Comparison of ENCODE assay signal across 9 cellular contexts in genomic region chr16:4324871-4325740, GRCh38. TPM values are rescaled to one million over a fixed set of nuclear protein-coding genes. Genes with fewer than 3 reads are reported as not detected.
DNase-seq lines count a peak whose midpoint lies in the region; ATAC-seq and TF ChIP-seq lines count a peak whose summit lies in the region.
"Had no signal": no experiment of that assay in that cellular context is flagged by ENCODE, and none has a peak within 500 bp of the region (broad histone marks: within the 10 kb centered on the region; RNA-seq: fewer than 3 reads in every experiment).

No MANE protein-coding gene starts in this region.

- H3K9me3 ChIP-seq in duodenal mucosa (ENCODE audit: control insufficient read depth in 1 of 2, low read length in 2 of 2) (no peaks in the 10 kb centered on the region), parathyroid adenoma (ENCODE audit: control insufficient read depth, low read length) (no peaks in the 10 kb centered on the region)

- DNase-seq in CD14-positive monocyte (ENCODE audit: low spot score) (peak; percentile 74), NOMO-1 (lab: John Stamatoyannopoulos, UW; ENCODE audit: unreplicated experiment in 2 of 2) (peak; percentile 29 to 67), germinal center (ENCODE audit: low spot score) (no peak), inferior parietal cortex (ENCODE audit: extremely low spot score) (no peak)
- no peak for DNase-seq in stimulated activated naive CD4-positive, alpha-beta T cell treated with Interleukin-2 at 50 U/mL for 16 hours (lab: John Stamatoyannopoulos, UW)
- DNase-seq: natural killer cell had no signal

- intact Hi-C loops in CD14-positive monocyte (cut with micrococcal nuclease): loop anchor here in 1 of 2 donors (5.0 kb wide), 1 partner anchor 38 kb away; no protein-coding TSS in a partner anchor

- H3K4me3 Mint-ChIP-seq in CD14-positive monocyte: peak overlapping the region in 1 of 2 donors; percentile 21
- H3K4me3 Mint-ChIP-seq: natural killer cell had no signal

- no peak overlapping the region for H3K4me3 ChIP-seq in duodenal mucosa (ENCODE audit: low read depth in 1 of 2, low read length in 2 of 2)
- no peak overlapping the region for H3K4me3 ChIP-seq in parathyroid adenoma (ENCODE audit: low read depth, low read length)

- no peaks in the 10 kb centered on the region for H3K36me3 ChIP-seq in duodenal mucosa (ENCODE audit: control insufficient read depth in 1 of 2, insufficient read depth in 2 of 2, low read length in 2 of 2)
- no peaks in the 10 kb centered on the region for H3K36me3 ChIP-seq in parathyroid adenoma (ENCODE audit: control insufficient read depth, insufficient read depth, low read length)

- H3K79me2 ChIP-seq in parathyroid adenoma: peaks cover 65% of the 10 kb centered on the region

- peak overlapping the region in 2 of 7 donors; percentile 23 to 66 for H3K27ac Mint-ChIP-seq in CD14-positive monocyte
- H3K27ac Mint-ChIP-seq: natural killer cell had no signal

- H2AFZ ChIP-seq in parathyroid adenoma: no peak overlapping the region

- no peak for TF ChIP-seq CTCF in CD14-positive monocyte (IDR thresholded peaks at IDR 0.05)
- TF ChIP-seq CTCF in parathyroid adenoma (IDR thresholded peaks at IDR 0.05): no peak

- no peaks in the 10 kb centered on the region for H3K9me3 Mint-ChIP-seq in CD14-positive monocyte
- H3K9me3 Mint-ChIP-seq: natural killer cell had no signal

- no peak overlapping the region for H3K4me2 ChIP-seq in parathyroid adenoma (ENCODE audit: low read length)

- H3K36me3 Mint-ChIP-seq in CD14-positive monocyte: no peaks in the 10 kb centered on the region
- H3K36me3 Mint-ChIP-seq: natural killer cell had no signal

- H3K4me1 Mint-ChIP-seq in CD14-positive monocyte: peaks cover 13% of the 10 kb centered on the region

- H3K9ac ChIP-seq in duodenal mucosa (ENCODE audit: low read depth in 1 of 2, low read length in 2 of 2) (no peak overlapping the region), parathyroid adenoma (no peak overlapping the region)

- H3K27me3 ChIP-seq in duodenal mucosa (ENCODE audit: control insufficient read depth in 1 of 2, insufficient read depth in 2 of 2, low read length in 2 of 2) (no peaks in the 10 kb centered on the region), parathyroid adenoma (ENCODE audit: control insufficient read depth, insufficient read depth, low read length) (no peaks in the 10 kb centered on the region)

- H3K27ac ChIP-seq in duodenal mucosa (ENCODE audit: low read depth, low read length) (peak overlapping the region; percentile 5), parathyroid adenoma (peak overlapping the region; percentile 91)

- peaks cover 10 to 37% (median 26%) of the 10 kb centered on the region in 3 donors for H3K27me3 Mint-ChIP-seq in CD14-positive monocyte (ENCODE audit: low read depth in 3 of 3)

- no peak for ATAC-seq in GM21786 (IDR thresholded peaks at IDR 0.05; ENCODE audit: unreplicated experiment)
- ATAC-seq: natural killer cell had no signal

- H3K4me1 ChIP-seq in duodenal mucosa (ENCODE audit: control insufficient read depth in 1 of 2, insufficient read depth in 2 of 2, low read length in 2 of 2): peaks cover 11 to 17% of the 10 kb centered on the region in 2 donors
- peaks cover 48% of the 10 kb centered on the region for H3K4me1 ChIP-seq in parathyroid adenoma

RNA-seq across cellular contexts. Expression of gene GLIS2, which starts 9.2 kb away (rescaled TPM):
- polyA plus RNA-seq in CD14-positive monocyte: not detected

RNA-seq across cellular contexts. Expression of gene PAM16, which starts 26.0 kb away (rescaled TPM):
- 10 to 100 TPM; 34.3 to 37.6 TPM for polyA plus RNA-seq in CD14-positive monocyte

RNA-seq across cellular contexts. Expression of gene VASN, which starts 46.5 kb away (rescaled TPM):
- not detected for polyA plus RNA-seq in CD14-positive monocyte

RNA-seq across cellular contexts. Expression of gene TFAP4, which starts 52.3 kb away (rescaled TPM):
- polyA plus RNA-seq in CD14-positive monocyte: under 1 TPM; 0.16 to 0.71 TPM

Comparison
In these comparisons a context has a peak if more than half of its experiments do, and no peak if none do; other contexts are left out.
1. DNase-seq: peak in CD14-positive monocyte (single experiment) and NOMO-1 (2 of 2); none in germinal center (single experiment), inferior parietal cortex (single experiment) and stimulated activated naive CD4-positive, alpha-beta T cell treated with Interleukin-2 at 50 U/mL for 16 hours (single experiment).